17 cellular contexts compared by ENCODE assay signal in the genomic region with DNA sequence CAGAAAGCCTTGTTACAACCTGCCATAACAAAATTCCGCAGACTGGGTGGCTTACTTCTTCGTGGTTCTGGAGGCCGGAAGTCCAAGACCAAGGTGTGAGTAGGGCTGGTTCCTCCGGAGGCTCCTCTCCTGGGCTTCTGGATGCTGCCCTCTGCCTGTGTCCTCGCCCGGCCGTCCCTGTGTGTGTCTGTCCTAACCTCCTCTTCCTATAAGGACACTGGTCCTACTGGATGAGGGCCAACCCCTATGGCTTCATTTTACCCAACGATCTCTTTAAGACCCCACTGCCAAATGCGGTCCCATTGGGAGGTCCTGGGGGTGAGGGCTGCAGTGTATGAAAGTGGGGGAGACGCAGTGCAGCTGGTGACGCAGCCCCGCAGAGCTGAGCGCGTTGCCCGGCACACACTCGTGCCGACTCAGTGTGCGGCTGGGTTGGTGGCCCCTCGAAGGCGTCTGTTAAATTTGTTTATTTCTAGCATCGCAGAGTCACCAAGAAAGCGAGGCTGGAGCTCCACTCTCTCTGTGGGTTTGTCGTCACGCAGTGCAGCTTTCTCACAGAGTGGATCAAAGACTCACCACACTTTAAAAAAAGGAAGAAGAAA.
"Had no signal": no experiment of that assay in that cellular context is flagged by ENCODE, and none has a peak within 500 bp of the region (broad histone marks: within the 10 kb centered on the region; RNA-seq: fewer than 3 reads in every experiment).

No MANE protein-coding gene starts in this region.

- H3K27me3 ChIP-seq: ovary had no signal

- H3K27ac ChIP-seq: dorsolateral prefrontal cortex, epithelial cell of prostate, esophagus muscularis mucosa, gastrocnemius medialis, ovary, tibial artery had no signal

- H3K36me3 ChIP-seq: esophagus muscularis mucosa, gastrocnemius medialis, ovary, tibial artery had no signal

- H3K4me1 ChIP-seq: esophagus muscularis mucosa, gastrocnemius medialis, tibial artery had no signal

- H3K9me3 ChIP-seq: esophagus muscularis mucosa, gastrocnemius medialis, ovary, tibial artery had no signal

- H3K4me2 ChIP-seq: smooth muscle cell had no signal

- H3K4me3 ChIP-seq: dorsolateral prefrontal cortex, esophagus muscularis mucosa, gastrocnemius medialis, ovary, smooth muscle cell, tibial artery had no signal

- DNase-seq: central memory CD4-positive, alpha-beta T cell; cortex of kidney; effector memory CD4-positive, alpha-beta T cell; gastrocnemius medialis; midbrain; nucleus accumbens; right cardiac atrium; stimulated activated CD4-positive, alpha-beta T cell treated with anti-CD3 and anti-CD28 coated beads, Interleukin-4, amount 100 ng/mL, for 1 hour; stimulated activated CD8-positive, alpha-beta memory T cell treated with anti-CD3 and anti-CD28 coated beads, Interleukin-4, amount 100 ng/mL, for 48 hours; stimulated activated naive CD8-positive, alpha-beta T cell treated with anti-CD3 and anti-CD28 coated beads, Interleukin-15, Interleukin-2, amounts not matched to agents 100 U/mL and 50 U/mL, for 24 hours had no signal

- ATAC-seq: gastrocnemius medialis; right cardiac atrium; stimulated activated effector memory CD8-positive, alpha-beta T cell treated with anti-CD3 and anti-CD28 coated beads, Interleukin-12 subunit alpha, Interleukin-12 subunit beta, amount 100 ng/mL, for 72 hours; stimulated activated naive CD8-positive, alpha-beta T cell treated with anti-CD3 and anti-CD28 coated beads, Interleukin-15, Interleukin-2, amounts not matched to agents 100 U/mL and 50 U/mL, for 24 hours had no signal
